In the genomic region with DNA sequence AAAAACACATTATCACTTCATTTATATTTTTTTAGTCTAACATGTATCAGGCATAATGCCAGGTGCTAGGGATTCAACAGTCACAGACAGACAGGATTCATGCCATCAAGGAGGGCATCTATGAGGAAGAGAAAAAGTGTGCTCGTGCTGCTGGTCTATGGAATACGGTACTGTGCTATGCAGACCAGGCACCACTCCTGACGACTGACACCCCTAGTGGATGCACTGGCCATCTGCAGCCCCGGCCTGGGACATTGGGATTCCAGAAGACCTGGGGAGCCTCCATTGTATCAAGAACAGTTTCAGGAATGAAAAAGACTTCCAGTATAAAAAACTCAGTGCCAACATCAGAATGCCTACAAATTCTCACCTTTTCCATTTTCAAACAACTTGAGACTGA, we compare ENCODE assay signal across 8 cellular contexts.
DNase-seq lines count a peak whose midpoint lies in the region; ATAC-seq and TF ChIP-seq lines count a peak whose summit lies in the region.

No MANE protein-coding gene starts in this region.

- intact Hi-C loops in MCF 10A (cut with micrococcal nuclease) (no loop called here), breast epithelium (cut with DNase I; ENCODE audit: low total_unique reads) (no loop called here)

- POLR2A ChIA-PET in MCF 10A (lab: Yijun Ruan, JAX): no interaction called here

- H3K9me3 Mint-ChIP-seq in MCF 10A (ENCODE audit: unreplicated experiment): no peaks in the 10 kb centered on the region
- no peaks in the 10 kb centered on the region for H3K9me3 Mint-ChIP-seq in activated T-cell treated with anti-CD3 and anti-CD28 coated beads, Interleukin-2, amount 50 U/mL, for 4 hours
- H3K9me3 Mint-ChIP-seq in stimulated activated naive B cell treated with anti-CD40 and anti-IgM and Interleukin-4, amounts not matched to agents 10 μg/mL and 1 μg/mL and 100 μg/mL, for 72 hours: no peaks in the 10 kb centered on the region

- H3K9ac ChIP-seq in Loucy (ENCODE audit: low read depth, low read length, poor library complexity, severe bottlenecking): no peak overlapping the region

- H3K9me3 ChIP-seq in breast epithelium (no peaks in the 10 kb centered on the region), Loucy (ENCODE audit: insufficient read depth, low read depth, low read length) (no peaks in the 10 kb centered on the region)

- no peaks in the 10 kb centered on the region for H3K36me3 ChIP-seq in breast epithelium
- H3K36me3 ChIP-seq in Loucy (ENCODE audit: insufficient read depth, low read length): no peaks in the 10 kb centered on the region; the same call in 1 of the 2 replicates

- H3K4me1 ChIP-seq in breast epithelium (peaks cover 0 to 5% of the 10 kb centered on the region in 2 donors), Loucy (ENCODE audit: insufficient read depth, low read length, poor library complexity, severe bottlenecking) (peaks cover 20% of the 10 kb centered on the region)

- peaks cover 12% of the 10 kb centered on the region for H4K20me1 ChIP-seq in Loucy (ENCODE audit: insufficient read depth, low read length, poor library complexity, severe bottlenecking)

- H3K4me3 Mint-ChIP-seq in MCF 10A (ENCODE audit: unreplicated experiment): no peak overlapping the region
- H3K4me3 Mint-ChIP-seq in activated T-cell treated with anti-CD3 and anti-CD28 coated beads, Interleukin-2, amount 50 U/mL, for 4 hours: no peak overlapping the region
- no peak overlapping the region for H3K4me3 Mint-ChIP-seq in stimulated activated naive B cell treated with anti-CD40 and anti-IgM and Interleukin-4, amounts not matched to agents 10 μg/mL and 1 μg/mL and 100 μg/mL, for 72 hours

- no peaks in the 10 kb centered on the region for H3F3A ChIP-seq in Loucy (ENCODE audit: low read depth)

- TF ChIP-seq CTCF in MCF 10A (IDR thresholded peaks at IDR 0.05; ENCODE audit: unreplicated experiment): peak; percentile 29
- peak in 1 of 3 donors; percentile 24 for TF ChIP-seq CTCF in breast epithelium (IDR thresholded peaks at IDR 0.05)
- peak; percentile 92 for TF ChIP-seq CTCF in Loucy (conservative IDR thresholded peaks at IDR 0.05; ENCODE audit: low read length)

- H3K4me3 ChIP-seq in breast epithelium (no peak overlapping the region), Loucy (ENCODE audit: low read length, poor library complexity, severe bottlenecking) (no peak overlapping the region)

- H3K9me2 ChIP-seq in Loucy (replicated peaks; ENCODE audit: low read depth, low read length): no peaks in the 10 kb centered on the region

- CTCF ChIA-PET in MCF 10A (lab: Yijun Ruan, JAX): interaction anchor here (0.5 to 1.7 kb wide), 4 partner anchors 18 to 1558 kb away, joined by 3 to 4 read pairs (median 3); no protein-coding TSS in a partner anchor

- H3K27me3 Mint-ChIP-seq in MCF 10A (ENCODE audit: insufficient read depth, unreplicated experiment): no peaks in the 10 kb centered on the region
- H3K27me3 Mint-ChIP-seq in activated T-cell treated with anti-CD3 and anti-CD28 coated beads, Interleukin-2, amount 50 U/mL, for 4 hours (ENCODE audit: low read depth): no peaks in the 10 kb centered on the region
- no peaks in the 10 kb centered on the region for H3K27me3 Mint-ChIP-seq in stimulated activated naive B cell treated with anti-CD40 and anti-IgM and Interleukin-4, amounts not matched to agents 10 μg/mL and 1 μg/mL and 100 μg/mL, for 72 hours

- no peak overlapping the region for H3K27ac ChIP-seq in breast epithelium

- peak; percentile 54 for DNase-seq in MCF 10A (ENCODE audit: unreplicated experiment)
- DNase-seq in breast epithelium (ENCODE audit: low spot score in 2 of 2): no peak
- DNase-seq in HCEC 1CT: peak; percentile 45
- DNase-seq in activated T-cell treated with anti-CD3 and anti-CD28 coated beads, Interleukin-2, amount 50 U/mL, for 4 hours: peak; percentile 13
- DNase-seq in iPS DF 19.7 (ENCODE audit: low read depth, low spot score): peak; percentile 69
- DNase-seq in stimulated activated naive B cell treated with anti-CD40 and anti-IgM and Interleukin-4, amounts not matched to agents 10 μg/mL and 1 μg/mL and 100 μg/mL, for 72 hours: no peak
- no peak for DNase-seq in NCI-H2107 (lab: John Stamatoyannopoulos, UW)

- no peak for TF ChIP-seq POLR2A in breast epithelium (IDR thresholded peaks at IDR 0.05)

- no peaks in the 10 kb centered on the region for H3K36me3 Mint-ChIP-seq in MCF 10A (ENCODE audit: insufficient read depth, unreplicated experiment)
- peaks cover 10% of the 10 kb centered on the region for H3K36me3 Mint-ChIP-seq in activated T-cell treated with anti-CD3 and anti-CD28 coated beads, Interleukin-2, amount 50 U/mL, for 4 hours (ENCODE audit: insufficient read depth)
- peaks cover 8 to 19% of the 10 kb centered on the region in 2 donors for H3K36me3 Mint-ChIP-seq in stimulated activated naive B cell treated with anti-CD40 and anti-IgM and Interleukin-4, amounts not matched to agents 10 μg/mL and 1 μg/mL and 100 μg/mL, for 72 hours

- ATAC-seq in activated T-cell treated with anti-CD3 and anti-CD28 coated beads, Interleukin-2, amount 50 U/mL, for 4 hours: peak; percentile 46 to 52
- ATAC-seq in stimulated activated naive B cell treated with anti-CD40 and anti-IgM and Interleukin-4, amounts not matched to agents 10 μg/mL and 1 μg/mL and 100 μg/mL, for 72 hours (replicated peaks): peak; percentile 53 to 63

- H2AFZ ChIP-seq in Loucy (ENCODE audit: low read length): no peak overlapping the region

- no peak overlapping the region for H3K4me2 ChIP-seq in Loucy (ENCODE audit: low read depth, low read length, poor library complexity, severe bottlenecking)

- no TSS peak for BruUV-seq in MCF 10A (replicated peaks; lab: Mats Ljungman, UMichigan)

- no peak overlapping the region for H3K27ac Mint-ChIP-seq in MCF 10A (ENCODE audit: low read depth, unreplicated experiment)
- no peak overlapping the region for H3K27ac Mint-ChIP-seq in stimulated activated naive B cell treated with anti-CD40 and anti-IgM and Interleukin-4, amounts not matched to agents 10 μg/mL and 1 μg/mL and 100 μg/mL, for 72 hours

- H3K4me1 Mint-ChIP-seq in MCF 10A (ENCODE audit: insufficient read depth, unreplicated experiment): peaks cover 17% of the 10 kb centered on the region
- peaks cover 72% of the 10 kb centered on the region for H3K4me1 Mint-ChIP-seq in activated T-cell treated with anti-CD3 and anti-CD28 coated beads, Interleukin-2, amount 50 U/mL, for 4 hours (ENCODE audit: low read depth)
- H3K4me1 Mint-ChIP-seq in stimulated activated naive B cell treated with anti-CD40 and anti-IgM and Interleukin-4, amounts not matched to agents 10 μg/mL and 1 μg/mL and 100 μg/mL, for 72 hours: peaks cover 28 to 54% of the 10 kb centered on the region in 2 donors

- peaks cover 63% of the 10 kb centered on the region for H3K79me2 ChIP-seq in Loucy (ENCODE audit: insufficient read depth, low read length)

- H3K27me3 ChIP-seq in breast epithelium (no peaks in the 10 kb centered on the region), Loucy (ENCODE audit: insufficient read depth, low read length, poor library complexity, severe bottlenecking) (no peaks in the 10 kb centered on the region)

Comparison
In these comparisons a context has a peak if more than half of its experiments do, and no peak if none do; other contexts are left out.
1. DNase-seq: peak in MCF 10A (single experiment), HCEC 1CT (single experiment), activated T-cell treated with anti-CD3 and anti-CD28 coated beads, Interleukin-2, amount 50 U/mL, for 4 hours (single experiment) and iPS DF 19.7 (single experiment); none in breast epithelium (0 of 2), stimulated activated naive B cell treated with anti-CD40 and anti-IgM and Interleukin-4, amounts not matched to agents 10 μg/mL and 1 μg/mL and 100 μg/mL, for 72 hours (single experiment) and NCI-H2107 (single experiment).